Comparison of ENCODE assay signal across 8 cellular contexts in genomic region chr4:87353592-87353991, GRCh38. TPM values are rescaled to one million over a fixed set of nuclear protein-coding genes. Genes with fewer than 3 reads are reported as not detected.
DNase-seq lines count a peak whose midpoint lies in the region; ATAC-seq and TF ChIP-seq lines count a peak whose summit lies in the region.

No MANE protein-coding gene starts in this region.

- no peak overlapping the region for H3K4ac ChIP-seq in IMR-90 (ENCODE audit: low read depth, low read length)

- in situ Hi-C loops in IMR-90 (cut with MboI; ENCODE audit: low sequenced_read_pairs) (no loop called here), gastrocnemius medialis (cut with MboI; ENCODE audit: low sequenced_read_pairs in 4 of 4) (loop anchor here in 1 of 4 donors (25.0 kb wide), 1 partner anchor 484 kb away; the partner anchor contains the start of gene MEPE)

- no peak overlapping the region for H2AK5ac ChIP-seq in IMR-90 (ENCODE audit: low read depth, low read length)

- no peak overlapping the region for H2BK120ac ChIP-seq in IMR-90 (ENCODE audit: low read depth, low read length)

- H2AK9ac ChIP-seq in IMR-90 (replicated peaks; ENCODE audit: low read depth, low read length, poor library complexity): no peak overlapping the region

- peaks cover 2% of the 10 kb centered on the region; the same call in 1 of the 2 replicates for H3K4me1 ChIP-seq in IMR-90 (ENCODE audit: control insufficient read depth, insufficient read depth, low read length)
- peaks cover 0 to 4% of the 10 kb centered on the region in 2 donors for H3K4me1 ChIP-seq in gastrocnemius medialis

- no CpG with 5 or more reads among the region's 3 CpGs for WGBS in IMR-90 (ENCODE audit: extremely low coverage in 2 of 2, insufficient read length in 1 of 2), 2 experiments

- intact Hi-C loops in IMR-90 (cut with micrococcal nuclease) (loop anchor here (5.0 kb wide), 1 partner anchor 114 kb away; no protein-coding TSS in a partner anchor), gastrocnemius medialis (cut with DNase I; ENCODE audit: low total_unique reads) (loop anchor here (5.0 to 10.0 kb wide), 2 partner anchors 491 to 619 kb away; no protein-coding TSS in a partner anchor)

- no peak overlapping the region for H3K4me3 ChIP-seq in IMR-90 (ENCODE audit: insufficient read depth, low read depth, low read length)
- H3K4me3 ChIP-seq in gastrocnemius medialis: no peak overlapping the region

- no peak overlapping the region for H3K18ac ChIP-seq in IMR-90 (ENCODE audit: low read depth, low read length)

- dilution Hi-C loops in IMR-90 (cut with HindIII; ENCODE audit: low sequenced_read_pairs, unreplicated experiment): no loop called here

- DNase-seq in NCI-H524 (lab: John Stamatoyannopoulos, UW) (peak; percentile 6 to 7), NCI-H524 treated with DMSO at 0.1 percent for 48 hours (lab: John Stamatoyannopoulos, UW) (no peak), IMR-90 (peak; percentile 48), activated T-cell treated with anti-CD3 and anti-CD28 coated beads for 48 hours (ENCODE audit: low read depth) (peak; percentile 8), germinal center (ENCODE audit: low spot score) (peak; percentile 33), gastrocnemius medialis (peak in 1 of 2 donors; percentile 38)
- DNase-seq in NK-92 treated with Interleukin-12 subunit alpha and Interleukin-12 subunit beta, amount 100 ng/mL, for 24 hours (lab: John Stamatoyannopoulos, UW): no peak

- no peaks in the 10 kb centered on the region for H3K9me3 ChIP-seq in IMR-90 (ENCODE audit: control insufficient read depth, insufficient read depth, low read length)
- H3K9me3 ChIP-seq in gastrocnemius medialis: no peaks in the 10 kb centered on the region

- ATAC-seq in GM21723 (IDR thresholded peaks at IDR 0.05; ENCODE audit: unreplicated experiment) (peak; percentile 89), IMR-90 (ENCODE audit: low read depth) (peak; percentile 68), gastrocnemius medialis (peak; percentile 42 to 94)

- POLR2A ChIA-PET in IMR-90 (lab: Charles Lee; ENCODE audit: unreplicated experiment): no interaction called here

- no peak overlapping the region for H2BK5ac ChIP-seq in IMR-90 (ENCODE audit: low read depth, low read length, poor library complexity, severe bottlenecking)

- no peak overlapping the region for H3K14ac ChIP-seq in IMR-90 (replicated peaks; ENCODE audit: low read depth, low read length)

- TF ChIP-seq POLR2A in IMR-90 (IDR thresholded peaks at IDR 0.05; ENCODE audit: low read depth, low read length) (no peak), gastrocnemius medialis (IDR thresholded peaks at IDR 0.05) (no peak)

- no peak overlapping the region for H4K8ac ChIP-seq in IMR-90 (ENCODE audit: low read depth in 2 of 2, low read length in 2 of 2)

- TF ChIP-seq CTCF in IMR-90 (conservative IDR thresholded peaks at IDR 0.05; ENCODE audit: low read depth, low read length): peak; percentile 62
- TF ChIP-seq CTCF in gastrocnemius medialis (IDR thresholded peaks at IDR 0.05 in 4 of 5, conservative IDR thresholded peaks at IDR 0.05 in 1 of 5): peak; percentile 42 to 59 (median 56)

- no peak overlapping the region for H2BK15ac ChIP-seq in IMR-90 (ENCODE audit: low read depth, low read length)

- H3K4me2 ChIP-seq in IMR-90 (ENCODE audit: low read depth, low read length): no peak overlapping the region

- no peak overlapping the region for H2BK20ac ChIP-seq in IMR-90 (ENCODE audit: low read depth, low read length)

- TF ChIP-seq RAD21 in IMR-90 (IDR thresholded peaks at IDR 0.05; ENCODE audit: low read length): peak; percentile 64

- H3K23ac ChIP-seq in IMR-90 (ENCODE audit: low read depth, low read length): no peak overlapping the region

- H4K20me1 ChIP-seq in IMR-90 (ENCODE audit: insufficient read depth, low read length): no peaks in the 10 kb centered on the region

- H3K27me3 ChIP-seq in IMR-90 (ENCODE audit: control insufficient read depth, insufficient read depth, low read length) (no peaks in the 10 kb centered on the region), gastrocnemius medialis (no peaks in the 10 kb centered on the region)

- H2AFZ ChIP-seq in IMR-90 (replicated peaks; ENCODE audit: low read length, poor library complexity): no peak overlapping the region

- H4K5ac ChIP-seq in IMR-90 (ENCODE audit: low read depth, low read length): no peak overlapping the region

- H3K9ac ChIP-seq in IMR-90 (ENCODE audit: low read depth, low read length): no peak overlapping the region

- H3K56ac ChIP-seq in IMR-90 (ENCODE audit: extremely low read depth, insufficient read depth, low read length): no peak overlapping the region

- no peak overlapping the region for H3K27ac ChIP-seq in IMR-90 (ENCODE audit: insufficient read depth, low read length)
- peak overlapping the region; percentile 6 to 50 (median 32) for H3K27ac ChIP-seq in gastrocnemius medialis

- H4K91ac ChIP-seq in IMR-90 (ENCODE audit: insufficient read depth, low read depth, low read length): no peak overlapping the region

- H3K36me3 ChIP-seq in IMR-90 (ENCODE audit: control insufficient read depth, insufficient read depth, low read length): peaks cover 10% of the 10 kb centered on the region
- no peaks in the 10 kb centered on the region for H3K36me3 ChIP-seq in gastrocnemius medialis

- no peaks in the 10 kb centered on the region for H3K9me1 ChIP-seq in IMR-90 (ENCODE audit: insufficient read depth, low read length)

- BruUV-seq in IMR-90 (replicated peaks; lab: Mats Ljungman, UMichigan): no TSS peak

- no peaks in the 10 kb centered on the region for H3K79me1 ChIP-seq in IMR-90 (ENCODE audit: low read depth in 1 of 2, low read length in 2 of 2)

- CTCF ChIA-PET in IMR-90 (lab: Yijun Ruan, JAX): interaction anchor here (0.7 to 1.0 kb wide), 4 partner anchors 23 to 495 kb away, joined by 3 to 4 read pairs (median 3); no protein-coding TSS in a partner anchor

TF ChIP-seq in IMR-90, 13 proteins besides CTCF, POLR2A, EP300 and RAD21:
- TF ChIP-seq CEBPB (IDR thresholded peaks at IDR 0.05; ENCODE audit: low read depth, low read length) (peak; percentile 34; the same call in 1 of the 2 replicates), SMC3 (IDR thresholded peaks at IDR 0.05; ENCODE audit: low read depth, low read length) (peak; percentile 49; the same call in 1 of the 2 replicates), BHLHE40 (IDR thresholded peaks at IDR 0.05; ENCODE audit: low read depth, low read length) (no peak), MAZ (IDR thresholded peaks at IDR 0.05; ENCODE audit: borderline replicate concordance, low read depth, low read length) (no peak)

RNA-seq across cellular contexts. Expression of gene HSD17B13, which starts 30.9 kb away (rescaled TPM):
- under 0.01 TPM in 1 of 2 replicates, not detected in the other for total RNA-seq in IMR-90 (2012; rRNA removed)
- polyA plus RNA-seq in IMR-90 (2012; rRNA removed): not detected in 2 replicates
- polyA plus RNA-seq in IMR-90 (2012; cell fraction: cytosol; rRNA removed): 0.02 TPM in 1 of 2 replicates, not detected in the other
- polyA plus RNA-seq in IMR-90 (2012; cell fraction: nucleus; rRNA removed; ENCODE audit: low replicate concordance): 0.03 and 0.13 TPM in 2 replicates
- under 1 TPM; 0.13 to 0.58 (median 0.28) TPM for total RNA-seq in gastrocnemius medialis

RNA-seq across cellular contexts. Expression of gene HSD17B11, which starts 37.4 kb away (rescaled TPM):
- total RNA-seq in IMR-90 (2012; rRNA removed) (11.3 and 28.6 TPM in 2 replicates), gastrocnemius medialis (10 to 100 TPM; 15.3 to 34.9 (median 19.2) TPM)
- 8.4 and 12.0 TPM in 2 replicates for polyA plus RNA-seq in IMR-90 (2012; rRNA removed)
- 1.6 and 1.7 TPM in 2 replicates for polyA plus RNA-seq in IMR-90 (2012; cell fraction: cytosol; rRNA removed)
- polyA plus RNA-seq in IMR-90 (2012; cell fraction: nucleus; rRNA removed; ENCODE audit: low replicate concordance): 0.26 and 4.4 TPM in 2 replicates

Comparison
In these comparisons a context has a peak if more than half of its experiments do, and no peak if none do; other contexts are left out.
1. DNase-seq: peak in NCI-H524 (2 of 2), IMR-90 (single experiment), activated T-cell treated with anti-CD3 and anti-CD28 coated beads for 48 hours (single experiment) and germinal center (single experiment); none in NCI-H524 treated with DMSO at 0.1 percent for 48 hours (single experiment) and NK-92 treated with Interleukin-12 subunit alpha and Interleukin-12 subunit beta, amount 100 ng/mL, for 24 hours (single experiment).
2. Peak in every context shown above with its lines, with median percentiles within 50 percentile points of each other: ATAC-seq.